Comparison of ENCODE assay signal across 25 cellular contexts in the genomic region with DNA sequence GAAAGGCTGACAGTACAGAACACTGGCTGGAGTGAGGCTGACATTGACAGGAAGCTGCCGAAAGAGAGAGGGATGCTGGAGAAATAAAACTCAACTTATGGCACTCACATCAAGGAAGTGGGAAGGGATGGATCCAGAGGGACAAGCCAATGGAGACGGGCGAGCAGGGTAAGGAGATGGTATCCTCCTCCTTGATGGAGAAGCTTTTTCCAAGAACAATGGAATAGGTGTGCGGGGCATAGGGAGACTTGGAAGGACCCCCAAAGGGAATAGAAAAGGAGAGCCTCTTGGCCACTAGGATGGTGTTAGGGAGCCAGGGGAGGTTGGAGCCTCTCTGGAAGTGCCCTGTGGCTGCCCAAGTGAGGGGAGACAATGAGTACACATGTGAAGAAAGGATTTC.
"Had no signal": no experiment of that assay in that cellular context is flagged by ENCODE, and none has a peak within 500 bp of the region (broad histone marks: within the 10 kb centered on the region; RNA-seq: fewer than 3 reads in every experiment).

No MANE protein-coding gene starts in this region.

- DNase-seq: activated CD4-positive, CD25-positive, alpha-beta regulatory T cell treated with anti-CD3 and anti-CD28 coated beads, Interleukin-2, amount 50 U/mL, for 72 hours; activated CD8-positive, alpha-beta memory T cell treated with anti-CD3 and anti-CD28 coated beads, Interleukin-2, amount 50 U/mL, for 4 hours; activated gamma-delta T cell; activated T-cell treated with anti-CD3 and anti-CD28 coated beads, Interleukin-2, amount 50 U/mL, for 1 hour; aorta; effector CD4-positive, alpha-beta T cell; hippocampal formation; natural killer cell; occipital lobe; psoas muscle; stimulated activated naive CD4-positive, alpha-beta T cell treated with Interleukin-2 at 50 U/mL for 16 hours; WERI-Rb-1 had no signal

- H3K4me1 Mint-ChIP-seq: activated CD4-positive, alpha-beta T cell treated with anti-CD3 and anti-CD28 coated beads, Interleukin-2, amount 10 ng/mL, durations not matched to agents 24 days and 14 days; activated naive CD4-positive, alpha-beta T cell treated with anti-CD3 and anti-CD28 coated beads, Interleukin-2, amount 10 ng/mL, durations not matched to agents 7 days and 5 days; neural progenitor cell had no signal

- H3K79me2 ChIP-seq: parathyroid adenoma had no signal

- H3K27me3 ChIP-seq: body of pancreas, gastroesophageal sphincter, neural progenitor cell, tibial nerve had no signal

- H3K9ac ChIP-seq: neural progenitor cell, parathyroid adenoma had no signal

- ATAC-seq: body of pancreas, gastroesophageal sphincter, psoas muscle had no signal

- H2AFZ ChIP-seq: neural progenitor cell, parathyroid adenoma had no signal

- H3K27me3 Mint-ChIP-seq: activated CD4-positive, alpha-beta memory T cell treated with anti-CD3 and anti-CD28 coated beads for 36 hours; activated CD4-positive, alpha-beta T cell treated with anti-CD3 and anti-CD28 coated beads, Interleukin-2, amount 10 ng/mL, durations not matched to agents 24 days and 14 days; activated naive CD4-positive, alpha-beta T cell treated with anti-CD3 and anti-CD28 coated beads, Interleukin-2, amount 10 ng/mL, durations not matched to agents 7 days and 5 days; memory B cell had no signal

- H3K4me1 ChIP-seq: body of pancreas, gastroesophageal sphincter, neural progenitor cell, parathyroid adenoma, psoas muscle, tibial nerve had no signal

- H3K27ac ChIP-seq: body of pancreas, gastroesophageal sphincter, neural progenitor cell, parathyroid adenoma, psoas muscle, tibial nerve, WERI-Rb-1 had no signal

- H3K4me3 Mint-ChIP-seq: activated CD4-positive, alpha-beta memory T cell treated with anti-CD3 and anti-CD28 coated beads for 36 hours; activated CD4-positive, alpha-beta T cell treated with anti-CD3 and anti-CD28 coated beads, Interleukin-2, amount 10 ng/mL, durations not matched to agents 24 days and 14 days; activated naive CD4-positive, alpha-beta T cell treated with anti-CD3 and anti-CD28 coated beads, Interleukin-2, amount 10 ng/mL, durations not matched to agents 7 days and 5 days; activated T-helper 1 cell treated with anti-CD3 and anti-CD28 coated beads, Interleukin-12 subunit alpha, Interleukin-12 subunit beta, Interleukin-2, Interleukin-4 antibody, amounts not matched to agents 30 ng/mL and 10 ng/mL and 1 ng/mL, durations not matched to agents 14 hours and 24 hours and 36 hours; immature natural killer cell; memory B cell; natural killer cell; neural progenitor cell; T-helper 1 cell treated with Interleukin-12 subunit alpha and Interleukin-12 subunit beta and Interleukin-4 antibody, amounts not matched to agents 30 μg/mL and 1 μg/mL, for 36 hours had no signal

- H3K4me2 ChIP-seq: neural progenitor cell, smooth muscle cell had no signal

- H3K27ac Mint-ChIP-seq: activated CD4-positive, alpha-beta memory T cell treated with anti-CD3 and anti-CD28 coated beads for 36 hours; activated CD4-positive, alpha-beta T cell treated with anti-CD3 and anti-CD28 coated beads, Interleukin-2, amount 10 ng/mL, durations not matched to agents 24 days and 14 days; activated naive CD4-positive, alpha-beta T cell treated with anti-CD3 and anti-CD28 coated beads, Interleukin-2, amount 10 ng/mL, durations not matched to agents 7 days and 5 days; activated T-helper 1 cell treated with anti-CD3 and anti-CD28 coated beads, Interleukin-12 subunit alpha, Interleukin-12 subunit beta, Interleukin-2, Interleukin-4 antibody, amounts not matched to agents 30 ng/mL and 10 ng/mL and 1 ng/mL, durations not matched to agents 14 hours and 24 hours and 36 hours; immature natural killer cell; memory B cell; natural killer cell; neural progenitor cell; T-helper 1 cell treated with Interleukin-12 subunit alpha and Interleukin-12 subunit beta and Interleukin-4 antibody, amounts not matched to agents 30 μg/mL and 1 μg/mL, for 36 hours had no signal

- H3K4me3 ChIP-seq: body of pancreas, gastroesophageal sphincter, neural progenitor cell, psoas muscle, smooth muscle cell, tibial nerve had no signal

- H3K36me3 ChIP-seq: gastroesophageal sphincter, neural progenitor cell, WERI-Rb-1 had no signal

- H3K9me3 ChIP-seq: body of pancreas, gastroesophageal sphincter, psoas muscle, tibial nerve had no signal

- H3K9me3 Mint-ChIP-seq: activated CD4-positive, alpha-beta memory T cell treated with anti-CD3 and anti-CD28 coated beads for 36 hours; activated naive CD4-positive, alpha-beta T cell treated with anti-CD3 and anti-CD28 coated beads, Interleukin-2, amount 10 ng/mL, durations not matched to agents 7 days and 5 days; activated T-helper 1 cell treated with anti-CD3 and anti-CD28 coated beads, Interleukin-12 subunit alpha, Interleukin-12 subunit beta, Interleukin-2, Interleukin-4 antibody, amounts not matched to agents 30 ng/mL and 10 ng/mL and 1 ng/mL, durations not matched to agents 14 hours and 24 hours and 36 hours; memory B cell; natural killer cell; T-helper 1 cell treated with Interleukin-12 subunit alpha and Interleukin-12 subunit beta and Interleukin-4 antibody, amounts not matched to agents 30 μg/mL and 1 μg/mL, for 36 hours had no signal
